In the genomic region with DNA sequence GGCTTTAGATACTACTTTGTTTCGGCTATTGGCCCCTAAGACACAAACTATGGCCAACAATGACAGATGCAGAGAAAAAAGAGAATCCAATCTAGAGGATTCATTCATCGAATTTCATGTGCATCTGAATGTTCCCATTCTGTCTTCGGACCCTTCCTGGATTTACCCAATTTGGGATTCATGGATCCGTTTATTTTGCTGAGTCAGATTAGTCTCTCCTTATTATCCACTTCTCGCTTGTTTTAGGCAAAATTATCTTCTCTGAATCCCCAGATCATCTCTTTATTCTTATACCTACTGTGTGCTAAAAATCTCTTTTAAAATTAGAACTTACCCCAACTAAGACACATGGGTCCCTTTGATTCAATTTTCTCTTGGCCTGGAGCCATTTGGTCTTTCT, we compare ENCODE assay signal across 36 cellular contexts. TPM values are rescaled to one million over a fixed set of nuclear protein-coding genes. Genes with fewer than 3 reads are reported as not detected.
"Had no signal": no experiment of that assay in that cellular context is flagged by ENCODE, and none has a peak within 500 bp of the region (broad histone marks: within the 10 kb centered on the region; RNA-seq: fewer than 3 reads in every experiment).

No MANE protein-coding gene starts in this region.

- H3K9me3 ChIP-seq: adrenal gland, body of pancreas, breast epithelium had no signal

- H3K4me3 Mint-ChIP-seq: activated B cell treated with CpG ODN at 0.5 μM for 24 hours; activated CD4-positive, alpha-beta memory T cell treated with anti-CD3 and anti-CD28 coated beads for 36 hours; activated CD4-positive, alpha-beta T cell treated with anti-CD3 and anti-CD28 coated beads, Interleukin-2, amount 10 ng/mL, durations not matched to agents 24 days and 14 days; activated CD8-positive, alpha-beta T cell treated with anti-CD3 and anti-CD28 coated beads for 36 hours; activated naive CD4-positive, alpha-beta T cell treated with anti-CD3 and anti-CD28 coated beads for 36 hours; activated naive CD8-positive, alpha-beta T cell treated with anti-CD3 and anti-CD28 coated beads for 36 hours; activated T-cell treated with anti-CD3 and anti-CD28 coated beads, Interleukin-2, amount 50 U/mL, for 24 hours; activated T-helper 1 cell treated with anti-CD3 and anti-CD28 coated beads, Interleukin-12 subunit alpha, Interleukin-12 subunit beta, Interleukin-2, Interleukin-4 antibody, amounts not matched to agents 30 ng/mL and 10 ng/mL and 1 ng/mL, durations not matched to agents 14 hours and 24 hours and 36 hours; activated T-helper 17 cell treated with anti-CD3 and anti-CD28 coated beads, Interleukin-2, amount 50 U/mL, for 72 hours; T-helper 1 cell treated with Interleukin-12 subunit alpha and Interleukin-12 subunit beta and Interleukin-4 antibody, amounts not matched to agents 30 μg/mL and 1 μg/mL, for 36 hours; T-helper 2 cell treated with Interferon-gamma antibody and Interleukin-4, amounts not matched to agents 5 μg/mL and 100 μg/mL, for 36 hours had no signal

- H3K27ac Mint-ChIP-seq: activated B cell treated with CpG ODN at 0.5 μM for 24 hours; activated CD4-positive, alpha-beta memory T cell treated with anti-CD3 and anti-CD28 coated beads for 36 hours; activated CD4-positive, alpha-beta T cell treated with anti-CD3 and anti-CD28 coated beads, Interleukin-2, amount 10 ng/mL, durations not matched to agents 24 days and 14 days; activated CD8-positive, alpha-beta T cell treated with anti-CD3 and anti-CD28 coated beads for 36 hours; activated naive CD4-positive, alpha-beta T cell treated with anti-CD3 and anti-CD28 coated beads for 36 hours; activated naive CD4-positive, alpha-beta T cell treated with anti-CD3 and anti-CD28 coated beads, Interleukin-2, amount 50 U/mL, for 72 hours; activated naive CD8-positive, alpha-beta T cell treated with anti-CD3 and anti-CD28 coated beads for 36 hours; activated T-cell treated with anti-CD3 and anti-CD28 coated beads, Interleukin-2, amount 50 U/mL, for 24 hours; activated T-helper 1 cell treated with anti-CD3 and anti-CD28 coated beads, Interleukin-12 subunit alpha, Interleukin-12 subunit beta, Interleukin-2, Interleukin-4 antibody, amounts not matched to agents 30 ng/mL and 10 ng/mL and 1 ng/mL, durations not matched to agents 14 hours and 24 hours and 36 hours; activated T-helper 17 cell treated with anti-CD3 and anti-CD28 coated beads, Interleukin-2, amount 50 U/mL, for 72 hours; T-helper 1 cell treated with Interleukin-12 subunit alpha and Interleukin-12 subunit beta and Interleukin-4 antibody, amounts not matched to agents 30 μg/mL and 1 μg/mL, for 36 hours; T-helper 2 cell treated with Interferon-gamma antibody and Interleukin-4, amounts not matched to agents 5 μg/mL and 100 μg/mL, for 36 hours had no signal

- H3K4me1 Mint-ChIP-seq: activated B cell treated with CpG ODN at 0.5 μM for 24 hours; activated CD4-positive, alpha-beta T cell treated with anti-CD3 and anti-CD28 coated beads, Interleukin-2, amount 10 ng/mL, durations not matched to agents 24 days and 14 days; activated naive CD8-positive, alpha-beta T cell treated with anti-CD3 and anti-CD28 coated beads for 36 hours; activated T-helper 17 cell treated with anti-CD3 and anti-CD28 coated beads, Interleukin-2, amount 50 U/mL, for 72 hours had no signal

- ATAC-seq: activated CD8-positive, alpha-beta T cell treated with anti-CD3 and anti-CD28 coated beads for 36 hours; activated naive CD4-positive, alpha-beta T cell treated with anti-CD3 and anti-CD28 coated beads, Interleukin-2, amount 50 U/mL, for 72 hours; activated T-helper 17 cell treated with anti-CD3 and anti-CD28 coated beads, Interleukin-2, amount 50 U/mL, for 72 hours; body of pancreas had no signal

- H3K36me3 ChIP-seq: adrenal gland, brain microvascular endothelial cell, breast epithelium had no signal

- H3K4me1 ChIP-seq: adrenal gland, breast epithelium had no signal

- H3K27ac ChIP-seq: adrenal gland, body of pancreas, brain microvascular endothelial cell, breast epithelium, VCaP had no signal

- H3K36me3 Mint-ChIP-seq: activated CD4-positive, alpha-beta memory T cell treated with anti-CD3 and anti-CD28 coated beads for 36 hours; activated naive CD4-positive, alpha-beta T cell treated with anti-CD3 and anti-CD28 coated beads, Interleukin-2, amount 50 U/mL, for 72 hours had no signal

- H3K9me3 Mint-ChIP-seq: activated B cell treated with CpG ODN at 0.5 μM for 24 hours; activated CD4-positive, alpha-beta memory T cell treated with anti-CD3 and anti-CD28 coated beads for 36 hours; activated CD4-positive, alpha-beta T cell treated with anti-CD3 and anti-CD28 coated beads, Interleukin-2, amount 10 ng/mL, durations not matched to agents 24 days and 14 days; activated CD8-positive, alpha-beta T cell treated with anti-CD3 and anti-CD28 coated beads for 36 hours; activated naive CD4-positive, alpha-beta T cell treated with anti-CD3 and anti-CD28 coated beads for 36 hours; activated naive CD4-positive, alpha-beta T cell treated with anti-CD3 and anti-CD28 coated beads, Interleukin-2, amount 50 U/mL, for 72 hours; activated naive CD8-positive, alpha-beta T cell treated with anti-CD3 and anti-CD28 coated beads for 36 hours; activated T-cell treated with anti-CD3 and anti-CD28 coated beads, Interleukin-2, amount 50 U/mL, for 24 hours; activated T-helper 1 cell treated with anti-CD3 and anti-CD28 coated beads, Interleukin-12 subunit alpha, Interleukin-12 subunit beta, Interleukin-2, Interleukin-4 antibody, amounts not matched to agents 30 ng/mL and 10 ng/mL and 1 ng/mL, durations not matched to agents 14 hours and 24 hours and 36 hours; activated T-helper 17 cell treated with anti-CD3 and anti-CD28 coated beads, Interleukin-2, amount 50 U/mL, for 72 hours; T-helper 1 cell treated with Interleukin-12 subunit alpha and Interleukin-12 subunit beta and Interleukin-4 antibody, amounts not matched to agents 30 μg/mL and 1 μg/mL, for 36 hours; T-helper 2 cell treated with Interferon-gamma antibody and Interleukin-4, amounts not matched to agents 5 μg/mL and 100 μg/mL, for 36 hours had no signal

- H3K27me3 Mint-ChIP-seq: activated CD8-positive, alpha-beta T cell treated with anti-CD3 and anti-CD28 coated beads for 36 hours; activated naive CD8-positive, alpha-beta T cell treated with anti-CD3 and anti-CD28 coated beads for 36 hours; activated T-helper 17 cell treated with anti-CD3 and anti-CD28 coated beads, Interleukin-2, amount 50 U/mL, for 72 hours had no signal

- DNase-seq: activated B cell treated with CpG ODN at 0.5 μM for 24 hours; activated CD4-positive, alpha-beta memory T cell treated with anti-CD3 and anti-CD28 coated beads for 36 hours; activated CD4-positive, alpha-beta T cell treated with anti-CD3 and anti-CD28 coated beads for 4 hours; activated CD4-positive, alpha-beta T cell treated with anti-CD3 and anti-CD28 coated beads, Interleukin-2, amount 10 ng/mL, durations not matched to agents 24 days and 14 days; activated CD4-positive, alpha-beta T cell treated with anti-CD3 and anti-CD28 coated beads, Interleukin-2, amount 50 U/mL, for 1 hour; activated CD4-positive, alpha-beta T cell treated with anti-CD3 and anti-CD28 coated beads, Interleukin-2, amount 50 U/mL, for 4 hours; activated CD4-positive, CD25-positive, alpha-beta regulatory T cell treated with anti-CD3 and anti-CD28 coated beads, Interleukin-2, amount 50 U/mL, for 72 hours; activated CD8-positive, alpha-beta memory T cell treated with anti-CD3 and anti-CD28 coated beads, Interleukin-2, amount 50 U/mL, for 4 hours; activated CD8-positive, alpha-beta T cell treated with anti-CD3 and anti-CD28 coated beads for 36 hours; activated gamma-delta T cell treated with Interleukin-2 at 50 U/mL for 16 hours; activated naive CD4-positive, alpha-beta T cell; activated naive CD4-positive, alpha-beta T cell treated with anti-CD3 and anti-CD28 coated beads for 36 hours; activated naive CD4-positive, alpha-beta T cell treated with anti-CD3 and anti-CD28 coated beads, Interleukin-2, amount 50 U/mL, for 16 hours; activated naive CD8-positive, alpha-beta T cell treated with anti-CD3 and anti-CD28 coated beads for 36 hours; activated T-cell treated with anti-CD3 and anti-CD28 coated beads, Interleukin-2, amount 50 U/mL, for 48 hours; adrenal gland; amniotic stem cell; body of pancreas; brain microvascular endothelial cell; central memory CD4-positive, alpha-beta T cell; T-helper 1 cell; T-helper 2 cell; T-helper 9 cell had no signal

- FAIRE-seq: astrocyte, TTC549 had no signal

- H3K27me3 ChIP-seq: adrenal gland, body of pancreas, breast epithelium had no signal

- H3K4me3 ChIP-seq: adrenal gland, body of pancreas, breast epithelium had no signal

RNA-seq across cellular contexts. Expression of gene TRPV6, which starts 6.5 kb away (rescaled TPM):
- total RNA-seq: activated B cell treated with CpG ODN at 0.5 μM for 24 hours; activated CD4-positive, alpha-beta memory T cell treated with anti-CD3 and anti-CD28 coated beads for 36 hours; activated CD4-positive, alpha-beta T cell treated with anti-CD3 and anti-CD28 coated beads, Interleukin-2, amount 10 ng/mL, durations not matched to agents 24 days and 14 days; activated CD8-positive, alpha-beta memory T cell treated with anti-CD3 and anti-CD28 coated beads for 36 hours; activated CD8-positive, alpha-beta T cell treated with anti-CD3 and anti-CD28 coated beads for 36 hours; activated naive CD4-positive, alpha-beta T cell treated with anti-CD3 and anti-CD28 coated beads for 36 hours; activated naive CD8-positive, alpha-beta T cell treated with anti-CD3 and anti-CD28 coated beads for 36 hours; activated T-helper 1 cell treated with anti-CD3 and anti-CD28 coated beads, Interleukin-12 subunit alpha, Interleukin-12 subunit beta, Interleukin-2, Interleukin-4 antibody, amounts not matched to agents 30 ng/mL and 10 ng/mL and 1 ng/mL, durations not matched to agents 14 hours and 24 hours and 36 hours; cardiac septum had no signal

RNA-seq across cellular contexts. Expression of gene TRPV5, which starts 54.5 kb away (rescaled TPM):
- total RNA-seq: activated CD4-positive, alpha-beta memory T cell treated with anti-CD3 and anti-CD28 coated beads for 36 hours; activated CD4-positive, alpha-beta T cell treated with anti-CD3 and anti-CD28 coated beads, Interleukin-2, amount 10 ng/mL, durations not matched to agents 24 days and 14 days; activated CD8-positive, alpha-beta memory T cell treated with anti-CD3 and anti-CD28 coated beads for 36 hours; activated CD8-positive, alpha-beta T cell treated with anti-CD3 and anti-CD28 coated beads for 36 hours; activated naive CD4-positive, alpha-beta T cell treated with anti-CD3 and anti-CD28 coated beads for 36 hours; activated naive CD4-positive, alpha-beta T cell treated with anti-CD3 and anti-CD28 coated beads, Interleukin-2, amount 50 U/mL, for 72 hours; activated naive CD8-positive, alpha-beta T cell treated with anti-CD3 and anti-CD28 coated beads for 36 hours; activated T-helper 1 cell treated with anti-CD3 and anti-CD28 coated beads, Interleukin-12 subunit alpha, Interleukin-12 subunit beta, Interleukin-2, Interleukin-4 antibody, amounts not matched to agents 30 ng/mL and 10 ng/mL and 1 ng/mL, durations not matched to agents 14 hours and 24 hours and 36 hours; adrenal gland; aorta; astrocyte; body of pancreas; cardiac septum had no signal
- polyA plus RNA-seq: adrenal gland, aorta had no signal
